Comparison of ENCODE assay signal across 8 cellular contexts in genomic region chr9:764105-764524, GRCh38.
DNase-seq lines count a peak whose midpoint lies in the region; ATAC-seq and TF ChIP-seq lines count a peak whose summit lies in the region.

No MANE protein-coding gene starts in this region.

- H3K9me3 Mint-ChIP-seq in activated CD4-positive, alpha-beta T cell treated with anti-CD3 and anti-CD28 coated beads for 36 hours (ENCODE audit: low read depth) = no peaks in the 10 kb centered on the region
- H3K9me3 Mint-ChIP-seq in WTC11 = peaks cover 21% of the 10 kb centered on the region
- peaks cover 6% of the 10 kb centered on the region for H3K9me3 Mint-ChIP-seq in nephron

- ATAC-seq in activated CD4-positive, alpha-beta T cell treated with anti-CD3 and anti-CD28 coated beads for 36 hours = peak; percentile 96
- ATAC-seq in HG02571 (IDR thresholded peaks at IDR 0.05; ENCODE audit: unreplicated experiment) (peak; percentile 93), WTC11 (peak; percentile 99)

- no peaks in the 10 kb centered on the region for H3K79me2 ChIP-seq in fibroblast of lung (ENCODE audit: control insufficient read depth, insufficient read depth, low read length)

- POLR2A ChIA-PET in activated CD4-positive, alpha-beta T cell treated with anti-CD3 and anti-CD28 coated beads for 36 hours (lab: Charles Lee) = no interaction called here
- POLR2A ChIA-PET in WTC11 (lab: Charles Lee) = no interaction called here

- H3K27ac Mint-ChIP-seq in activated CD4-positive, alpha-beta T cell treated with anti-CD3 and anti-CD28 coated beads for 36 hours = no peak overlapping the region
- H3K27ac Mint-ChIP-seq in WTC11 (no peak overlapping the region), nephron (no peak overlapping the region)

- H3K4me3 ChIP-seq in fibroblast of lung (replicated peaks in 1 of 4; ENCODE audit: control extremely low read depth in 1 of 4, insufficient read depth in 1 of 4, low read depth in 3 of 4, low read length in 4 of 4) = no peak overlapping the region

- no peak overlapping the region for H3K4me3 Mint-ChIP-seq in activated CD4-positive, alpha-beta T cell treated with anti-CD3 and anti-CD28 coated beads for 36 hours
- H3K4me3 Mint-ChIP-seq in WTC11 = no peak overlapping the region
- no peak overlapping the region for H3K4me3 Mint-ChIP-seq in nephron

- H3K4me1 Mint-ChIP-seq in activated CD4-positive, alpha-beta T cell treated with anti-CD3 and anti-CD28 coated beads for 36 hours = peaks cover 2% of the 10 kb centered on the region
- peaks cover 22% of the 10 kb centered on the region for H3K4me1 Mint-ChIP-seq in WTC11
- H3K4me1 Mint-ChIP-seq in nephron = no peaks in the 10 kb centered on the region

- H3K36me3 Mint-ChIP-seq in activated CD4-positive, alpha-beta T cell treated with anti-CD3 and anti-CD28 coated beads for 36 hours (ENCODE audit: low read depth) = no peaks in the 10 kb centered on the region
- H3K36me3 Mint-ChIP-seq in WTC11 (peaks cover 5% of the 10 kb centered on the region), nephron (ENCODE audit: low read depth) (no peaks in the 10 kb centered on the region)

- H2AFZ ChIP-seq in fibroblast of lung (ENCODE audit: low read length) = no peak overlapping the region

- DNase-seq in activated CD4-positive, alpha-beta T cell treated with anti-CD3 and anti-CD28 coated beads for 36 hours = peak; percentile 61
- DNase-seq in activated CD4-positive, alpha-beta T cell treated with anti-CD3 and anti-CD28 coated beads for 1 hour = no peak
- DNase-seq in NCI-H2107 treated with DMSO at 0.1 percent for 48 hours (lab: John Stamatoyannopoulos, UW; ENCODE audit: unreplicated experiment) (peak; percentile 22), WTC11 (ENCODE audit: low spot score) (peak; percentile 75), fibroblast of lung (ENCODE audit: low read depth in 2 of 2) (peak; percentile 45 to 68), foreskin melanocyte (no peak)

- H4K20me1 ChIP-seq in fibroblast of lung (ENCODE audit: control insufficient read depth, extremely low read depth, insufficient read depth, low read length) = no peaks in the 10 kb centered on the region

- no peaks in the 10 kb centered on the region for H3K36me3 ChIP-seq in fibroblast of lung (ENCODE audit: control insufficient read depth, insufficient read depth, low read length)

- CTCF ChIA-PET in activated CD4-positive, alpha-beta T cell treated with anti-CD3 and anti-CD28 coated beads for 36 hours (lab: Charles Lee) = interaction anchor here (0.6 to 0.8 kb wide), 3 partner anchors 13 to 170 kb away, joined by 3 read pairs; no protein-coding TSS in a partner anchor
- CTCF ChIA-PET in WTC11 (lab: Charles Lee) = interaction anchor here (0.6 to 1.7 kb wide), 31 partner anchors 9 to 417 kb away, joined by 3 to 7 read pairs (median 3); partner anchors contain the start of gene KANK1

- H3K4me1 ChIP-seq in fibroblast of lung (ENCODE audit: control insufficient read depth, extremely low read depth, insufficient read depth, low read length) = no peaks in the 10 kb centered on the region

- no peak overlapping the region for H3K4me2 ChIP-seq in fibroblast of lung (ENCODE audit: extremely low read depth, insufficient read depth, low read length)

- no peak overlapping the region for H3K27ac ChIP-seq in fibroblast of lung (ENCODE audit: insufficient read depth, low read length)

- H3K9ac ChIP-seq in fibroblast of lung (ENCODE audit: insufficient read depth, low read length) = no peak overlapping the region

- H3K27me3 Mint-ChIP-seq in activated CD4-positive, alpha-beta T cell treated with anti-CD3 and anti-CD28 coated beads for 36 hours = peaks cover 16% of the 10 kb centered on the region
- peaks cover 6% of the 10 kb centered on the region for H3K27me3 Mint-ChIP-seq in WTC11 (ENCODE audit: low read depth)
- peaks cover 16% of the 10 kb centered on the region for H3K27me3 Mint-ChIP-seq in nephron (ENCODE audit: low read depth)

- H3K27me3 ChIP-seq in fibroblast of lung (ENCODE audit: control insufficient read depth, insufficient read depth, low read length) = peaks cover 6% of the 10 kb centered on the region

- intact Hi-C loops in activated CD4-positive, alpha-beta T cell treated with anti-CD3 and anti-CD28 coated beads for 36 hours (cut with DNase I, micrococcal nuclease) = loop anchor here (1.0 kb wide), 1 partner anchor 151 kb away; no protein-coding TSS in a partner anchor

- no peaks in the 10 kb centered on the region for H3K9me3 ChIP-seq in fibroblast of lung (ENCODE audit: control insufficient read depth, insufficient read depth, low read depth, low read length)

- TF ChIP-seq CTCF in WTC11 (IDR thresholded peaks at IDR 0.05) (peak; percentile 70), fibroblast of lung (conservative IDR thresholded peaks at IDR 0.05 in 1 of 2, IDR thresholded peaks at IDR 0.05 in 1 of 2; ENCODE audit: low read depth in 1 of 2, low read length in 2 of 2) (peak; percentile 80 to 95), nephron (IDR thresholded peaks at IDR 0.05; ENCODE audit: unreplicated experiment in 3 of 3) (peak; percentile 81 to 87 (median 83))

TF ChIP-seq in WTC11, 78 proteins besides CTCF, POLR2A, EP300 and RAD21:
- TF ChIP-seq SP1 (CRISPR knock-in tag; conservative IDR thresholded peaks at IDR 0.05) = peak; percentile 28; the same call in 1 of the 2 replicates
- no peak for TF ChIP-seq CDX4 (CRISPR knock-in tag; IDR thresholded peaks at IDR 0.05; ENCODE audit: borderline replicate concordance)
- TF ChIP-seq GTF2I (CRISPR knock-in tag; conservative IDR thresholded peaks at IDR 0.05) = no peak
- no peak for TF ChIP-seq ZNF416 (CRISPR knock-in tag; IDR thresholded peaks at IDR 0.05)
- TF ChIP-seq ZNF671 (CRISPR knock-in tag; IDR thresholded peaks at IDR 0.05) = peak; percentile 63; the same call in 1 of the 2 replicates
- no peak for TF ChIP-seq EMX1 (CRISPR knock-in tag; IDR thresholded peaks at IDR 0.05)
- TF ChIP-seq ZNF138 (CRISPR knock-in tag; conservative IDR thresholded peaks at IDR 0.05) = 0 out of 2 replicates have a peak, but pooled peaks have one; percentile 32
- no peak for TF ChIP-seq HMGA2 (CRISPR knock-in tag; IDR thresholded peaks at IDR 0.05)
- peak; percentile 66; the same call in 1 of the 2 replicates for TF ChIP-seq ZSCAN18 (CRISPR knock-in tag; IDR thresholded peaks at IDR 0.05)
- TF ChIP-seq, protein P1, sequence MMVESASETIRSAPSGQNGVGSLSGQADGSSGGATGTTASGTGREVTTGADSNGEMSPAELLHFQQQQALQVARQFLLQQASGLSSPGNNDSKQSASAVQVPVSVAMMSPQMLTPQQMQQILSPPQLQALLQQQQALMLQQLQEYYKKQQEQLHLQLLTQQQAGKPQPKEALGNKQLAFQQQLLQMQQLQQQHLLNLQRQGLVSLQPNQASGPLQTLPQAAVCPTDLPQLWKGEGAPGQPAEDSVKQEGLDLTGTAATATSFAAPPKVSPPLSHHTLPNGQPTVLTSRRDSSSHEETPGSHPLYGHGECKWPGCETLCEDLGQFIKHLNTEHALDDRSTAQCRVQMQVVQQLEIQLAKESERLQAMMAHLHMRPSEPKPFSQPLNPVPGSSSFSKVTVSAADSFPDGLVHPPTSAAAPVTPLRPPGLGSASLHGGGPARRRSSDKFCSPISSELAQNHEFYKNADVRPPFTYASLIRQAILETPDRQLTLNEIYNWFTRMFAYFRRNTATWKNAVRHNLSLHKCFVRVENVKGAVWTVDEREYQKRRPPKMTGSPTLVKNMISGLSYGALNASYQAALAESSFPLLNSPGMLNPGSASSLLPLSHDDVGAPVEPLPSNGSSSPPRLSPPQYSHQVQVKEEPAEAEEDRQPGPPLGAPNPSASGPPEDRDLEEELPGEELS (CRISPR knock-in tag; IDR thresholded peaks at IDR 0.05) = no peak
- 0 out of 2 replicates have a peak, but pooled peaks have one; percentile 55 for TF ChIP-seq ERG (CRISPR knock-in tag; IDR thresholded peaks at IDR 0.05)
- TF ChIP-seq ETV6 (CRISPR knock-in tag; IDR thresholded peaks at IDR 0.05) = peak; percentile 27; the same call in 1 of the 2 replicates
- peak; percentile 86; the same call in 1 of the 2 replicates for TF ChIP-seq ZNF396 (CRISPR knock-in tag; IDR thresholded peaks at IDR 0.05; ENCODE audit: borderline replicate concordance)
TF ChIP-seq in WTC11: peak in this region for 7.

Comparison
In these comparisons a context has a peak if more than half of its experiments do, and no peak if none do; other contexts are left out.
1. DNase-seq: peak in activated CD4-positive, alpha-beta T cell treated with anti-CD3 and anti-CD28 coated beads for 36 hours (single experiment), NCI-H2107 treated with DMSO at 0.1 percent for 48 hours (single experiment), WTC11 (single experiment) and fibroblast of lung (2 of 2); none in activated CD4-positive, alpha-beta T cell treated with anti-CD3 and anti-CD28 coated beads for 1 hour (single experiment) and foreskin melanocyte (single experiment).
2. Peak in every context shown above with its lines, with median percentiles within 50 percentile points of each other: ATAC-seq and CTCF ChIP-seq.